8 cellular contexts compared by ENCODE assay signal in genomic region chr2:231387904-231388724, GRCh38. TPM values are rescaled to one million over a fixed set of nuclear protein-coding genes. Genes with fewer than 3 reads are reported as not detected.
DNase-seq lines count a peak whose midpoint lies in the region; ATAC-seq and TF ChIP-seq lines count a peak whose summit lies in the region.

No MANE protein-coding gene starts in this region.

- no peak for TF ChIP-seq CTCF in fibroblast of lung (conservative IDR thresholded peaks at IDR 0.05 in 1 of 2, IDR thresholded peaks at IDR 0.05 in 1 of 2; ENCODE audit: low read depth in 1 of 2, low read length in 2 of 2)
- TF ChIP-seq CTCF in RWPE1 (conservative IDR thresholded peaks at IDR 0.05; ENCODE audit: low read depth) = no peak

- no peaks in the 10 kb centered on the region for H3K4me1 ChIP-seq in fibroblast of lung (ENCODE audit: control insufficient read depth, extremely low read depth, insufficient read depth, low read length)

- peaks cover 66 to 76% of the 10 kb centered on the region in 2 donors for H3K4me1 Mint-ChIP-seq in natural killer cell treated with Interleukin-12 subunit alpha and Interleukin-12 subunit beta and Interleukin-15 and Interleukin-18, amount 100 ng/mL, for 72 hours (ENCODE audit: low read depth in 2 of 2)

- no peaks in the 10 kb centered on the region for H3K79me2 ChIP-seq in fibroblast of lung (ENCODE audit: control insufficient read depth, insufficient read depth, low read length)

- peaks cover 7% of the 10 kb centered on the region for H3K9me3 Mint-ChIP-seq in natural killer cell treated with Interleukin-12 subunit alpha and Interleukin-12 subunit beta and Interleukin-15 and Interleukin-18, amount 100 ng/mL, for 72 hours

- no peak overlapping the region for H3K4me3 ChIP-seq in fibroblast of lung (replicated peaks in 1 of 4; ENCODE audit: control extremely low read depth in 1 of 4, insufficient read depth in 1 of 4, low read depth in 3 of 4, low read length in 4 of 4)

- H3K27ac ChIP-seq in fibroblast of lung (ENCODE audit: insufficient read depth, low read length) (no peak overlapping the region), RWPE1 (no peak overlapping the region)

- peaks cover 5% of the 10 kb centered on the region for H3K36me3 Mint-ChIP-seq in natural killer cell treated with Interleukin-12 subunit alpha and Interleukin-12 subunit beta and Interleukin-15 and Interleukin-18, amount 100 ng/mL, for 72 hours

- H3K36me3 ChIP-seq in fibroblast of lung (ENCODE audit: control insufficient read depth, insufficient read depth, low read length) = no peaks in the 10 kb centered on the region

- no peak overlapping the region for H2AFZ ChIP-seq in fibroblast of lung (ENCODE audit: low read length)

- no peaks in the 10 kb centered on the region for H3K9me3 ChIP-seq in fibroblast of lung (ENCODE audit: control insufficient read depth, insufficient read depth, low read depth, low read length)

- CTCF ChIA-PET in RWPE1 (lab: Yijun Ruan, JAX) = interaction anchor here (0.6 kb wide), 1 partner anchor 58 kb away, joined by 3 read pairs; no protein-coding TSS in a partner anchor

- no peaks in the 10 kb centered on the region for H4K20me1 ChIP-seq in fibroblast of lung (ENCODE audit: control insufficient read depth, extremely low read depth, insufficient read depth, low read length)

- H3K27me3 ChIP-seq in fibroblast of lung (ENCODE audit: control insufficient read depth, insufficient read depth, low read length) = no peaks in the 10 kb centered on the region

- H3K27me3 Mint-ChIP-seq in natural killer cell treated with Interleukin-12 subunit alpha and Interleukin-12 subunit beta and Interleukin-15 and Interleukin-18, amount 100 ng/mL, for 72 hours = no peaks in the 10 kb centered on the region

- no peak overlapping the region for H3K9ac ChIP-seq in fibroblast of lung (ENCODE audit: insufficient read depth, low read length)

- H3K27ac Mint-ChIP-seq in natural killer cell treated with Interleukin-12 subunit alpha and Interleukin-12 subunit beta and Interleukin-15 and Interleukin-18, amount 100 ng/mL, for 72 hours = peak overlapping the region; percentile 71 to 100

- ATAC-seq in natural killer cell treated with Interleukin-12 subunit alpha and Interleukin-12 subunit beta and Interleukin-15 and Interleukin-18, amount 100 ng/mL, for 72 hours = peak; percentile 50 to 66
- ATAC-seq in GM21619 (IDR thresholded peaks at IDR 0.05; ENCODE audit: unreplicated experiment) = no peak

- H3K4me3 Mint-ChIP-seq in natural killer cell treated with Interleukin-12 subunit alpha and Interleukin-12 subunit beta and Interleukin-15 and Interleukin-18, amount 100 ng/mL, for 72 hours = no peak overlapping the region

- POLR2A ChIA-PET in RWPE1 (lab: Yijun Ruan, JAX; ENCODE audit: low non-redundant PET) = no interaction called here

- DNase-seq in CD1c-positive myeloid dendritic cell (ENCODE audit: extremely low spot score) (peak; percentile 54), RPMI7951 (ENCODE audit: low read depth) (peak; percentile 91), fibroblast of lung (ENCODE audit: low read depth in 2 of 2) (peak; percentile 56 to 71), NCI-H526 treated with DMSO at 0.1 percent for 48 hours (lab: John Stamatoyannopoulos, UW) (no peak), RWPE1 (ENCODE audit: low spot score) (no peak)
- DNase-seq in natural killer cell treated with Interleukin-12 subunit alpha and Interleukin-12 subunit beta and Interleukin-15 and Interleukin-18, amount 100 ng/mL, for 72 hours (ENCODE audit: low spot score) = no peak
- no peak for DNase-seq in activated CD8-positive, alpha-beta memory T cell treated with anti-CD3 and anti-CD28 coated beads, Interleukin-2, amount 50 U/mL, for 4 hours

- no peak overlapping the region for H3K4me2 ChIP-seq in fibroblast of lung (ENCODE audit: extremely low read depth, insufficient read depth, low read length)

RNA-seq across cellular contexts. Expression of gene B3GNT7, which starts 7.4 kb away (rescaled TPM):
- total RNA-seq in RPMI7951 (2014; rRNA removed; shearing (Covaris generic)) = 0.49 and 0.60 TPM in 2 replicates
- total RNA-seq in fibroblast of lung = under 0.01 and 0.17 TPM in 2 replicates
- 0.01 and 0.06 TPM in 2 replicates for polyA plus RNA-seq in fibroblast of lung
- polyA plus RNA-seq in fibroblast of lung (2012) = 0.06 and 0.07 TPM in 2 replicates
- polyA minus RNA-seq in fibroblast of lung (ENCODE audit: low replicate concordance) = 2.5 TPM in 1 of 2 replicates, not detected in the other
- 10 to 100 TPM; 12.6 to 20.1 TPM for total RNA-seq in natural killer cell treated with Interleukin-12 subunit alpha and Interleukin-12 subunit beta and Interleukin-15 and Interleukin-18, amount 100 ng/mL, for 72 hours

Comparison
In these comparisons a context has a peak if more than half of its experiments do, and no peak if none do; other contexts are left out.
1. DNase-seq: peak in CD1c-positive myeloid dendritic cell (single experiment), RPMI7951 (single experiment) and fibroblast of lung (2 of 2); none in natural killer cell treated with Interleukin-12 subunit alpha and Interleukin-12 subunit beta and Interleukin-15 and Interleukin-18, amount 100 ng/mL, for 72 hours (single experiment), activated CD8-positive, alpha-beta memory T cell treated with anti-CD3 and anti-CD28 coated beads, Interleukin-2, amount 50 U/mL, for 4 hours (single experiment), NCI-H526 treated with DMSO at 0.1 percent for 48 hours (single experiment) and RWPE1 (single experiment).